In genomic region chr9:136820947-136821332, GRCh38 we compare ENCODE assay signal across 11 cellular contexts. TPM values are rescaled to one million over a fixed set of nuclear protein-coding genes. Genes with fewer than 3 reads are reported as not detected.
DNase-seq lines count a peak whose midpoint lies in the region; ATAC-seq and TF ChIP-seq lines count a peak whose summit lies in the region.
"Had no signal": no experiment of that assay in that cellular context is flagged by ENCODE, and none has a peak within 500 bp of the region (broad histone marks: within the 10 kb centered on the region; RNA-seq: fewer than 3 reads in every experiment).

No MANE protein-coding gene starts in this region.

- H3K36me3 ChIP-seq in hepatocyte (replicated peaks; ENCODE audit: insufficient read depth, low read depth) = no peaks in the 10 kb centered on the region
- peaks cover 0 to 12% of the 10 kb centered on the region in 2 donors for H3K36me3 ChIP-seq in vagina
- H3K36me3 ChIP-seq in BE2C = peaks cover 62% of the 10 kb centered on the region

- no peak overlapping the region for H2AFZ ChIP-seq in hepatocyte

- peaks cover 9% of the 10 kb centered on the region for H3K4me1 ChIP-seq in hepatocyte (ENCODE audit: insufficient read depth)
- H3K4me1 ChIP-seq in vagina = peaks cover 18% of the 10 kb centered on the region
- H3K4me1 ChIP-seq in BE2C = no peaks in the 10 kb centered on the region

- H3K9me2 ChIP-seq in hepatocyte (replicated peaks; ENCODE audit: insufficient read depth) = no peaks in the 10 kb centered on the region

- peak overlapping the region; percentile 13 for H3K4me3 Mint-ChIP-seq in stimulated activated naive CD8-positive, alpha-beta T cell treated with anti-CD3 and anti-CD28 coated beads, Interleukin-15, Interleukin-2, amounts not matched to agents 100 ng/mL and 50 ng/mL, for 24 hours
- H3K4me3 Mint-ChIP-seq in neural crest cell = no peak overlapping the region

- 47% methylated on average over 24 of the region's 24 CpGs for WGBS in hepatocyte (ENCODE audit: low lambda C conversion rate, missing lambda C conversion rate)

- H3K27me3 Mint-ChIP-seq in stimulated activated naive CD8-positive, alpha-beta T cell treated with anti-CD3 and anti-CD28 coated beads, Interleukin-15, Interleukin-2, amounts not matched to agents 100 ng/mL and 50 ng/mL, for 24 hours = no peaks in the 10 kb centered on the region
- no peaks in the 10 kb centered on the region for H3K27me3 Mint-ChIP-seq in neural crest cell (ENCODE audit: low read depth)

- H3K4me1 Mint-ChIP-seq in stimulated activated naive CD8-positive, alpha-beta T cell treated with anti-CD3 and anti-CD28 coated beads, Interleukin-15, Interleukin-2, amounts not matched to agents 100 ng/mL and 50 ng/mL, for 24 hours (ENCODE audit: low read depth) = peaks cover 6% of the 10 kb centered on the region
- peaks cover 8% of the 10 kb centered on the region for H3K4me1 Mint-ChIP-seq in neural crest cell

- no peaks in the 10 kb centered on the region for H3K9me3 ChIP-seq in hepatocyte (ENCODE audit: low read depth)
- no peaks in the 10 kb centered on the region for H3K9me3 ChIP-seq in vagina
- H3K9me3 ChIP-seq in BE2C = no peaks in the 10 kb centered on the region
- H3K9me3 ChIP-seq: body of pancreas had no signal

- ATAC-seq in stimulated activated naive CD8-positive, alpha-beta T cell treated with anti-CD3 and anti-CD28 coated beads, Interleukin-15, Interleukin-2, amounts not matched to agents 100 U/mL and 50 U/mL, for 24 hours = no peak
- no peak for ATAC-seq in GM18870 (IDR thresholded peaks at IDR 0.05; ENCODE audit: unreplicated experiment)

- H3K9me3 Mint-ChIP-seq in stimulated activated naive CD8-positive, alpha-beta T cell treated with anti-CD3 and anti-CD28 coated beads, Interleukin-15, Interleukin-2, amounts not matched to agents 100 ng/mL and 50 ng/mL, for 24 hours = no peaks in the 10 kb centered on the region
- no peaks in the 10 kb centered on the region for H3K9me3 Mint-ChIP-seq in neural crest cell

- no peak overlapping the region for H3K4me3 ChIP-seq in hepatocyte
- peak overlapping the region; percentile 33 to 47 for H3K4me3 ChIP-seq in vagina
- no peak overlapping the region for H3K4me3 ChIP-seq in BE2C (ENCODE audit: low read depth, low read length)
- H3K4me3 ChIP-seq: body of pancreas, SK-N-MC had no signal

- no peak for TF ChIP-seq POLR2A in vagina (IDR thresholded peaks at IDR 0.05)

- no peak for DNase-seq in stimulated activated naive CD8-positive, alpha-beta T cell treated with anti-CD3 and anti-CD28 coated beads, Interleukin-15, Interleukin-2, amounts not matched to agents 100 U/mL and 50 U/mL, for 24 hours
- DNase-seq in hepatocyte (ENCODE audit: low spot score) = no peak
- no peak for DNase-seq in neural crest cell (ENCODE audit: low read depth, low spot score)
- no peak for DNase-seq in vagina (ENCODE audit: extremely low spot score in 2 of 2)
- DNase-seq in NK-92 treated with Interleukin-12 subunit alpha and Interleukin-12 subunit beta, amount 100 ng/mL, for 24 hours (lab: John Stamatoyannopoulos, UW) = no peak
- no peak for DNase-seq in BE2C
- DNase-seq: GOT3 had no signal

- H3K36me3 Mint-ChIP-seq in stimulated activated naive CD8-positive, alpha-beta T cell treated with anti-CD3 and anti-CD28 coated beads, Interleukin-15, Interleukin-2, amounts not matched to agents 100 ng/mL and 50 ng/mL, for 24 hours (ENCODE audit: low read depth) = peaks cover 23% of the 10 kb centered on the region
- H3K36me3 Mint-ChIP-seq in neural crest cell (ENCODE audit: low read depth) = peaks cover 11% of the 10 kb centered on the region

- peaks cover 22% of the 10 kb centered on the region for H4K20me1 ChIP-seq in hepatocyte (ENCODE audit: insufficient read depth, poor library complexity, severe bottlenecking)

- intact Hi-C loops in vagina (cut with DNase I) = loop anchor here (2.0 kb wide), 1 partner anchor 34 kb away; no protein-coding TSS in a partner anchor

- no peaks in the 10 kb centered on the region for H3K27me3 ChIP-seq in hepatocyte
- no peaks in the 10 kb centered on the region for H3K27me3 ChIP-seq in vagina
- H3K27me3 ChIP-seq in BE2C = no peaks in the 10 kb centered on the region
- H3K27me3 ChIP-seq: body of pancreas had no signal

- TF ChIP-seq CTCF in hepatocyte (IDR thresholded peaks at IDR 0.05; ENCODE audit: poor library complexity) (no peak), neural crest cell (conservative IDR thresholded peaks at IDR 0.05) (no peak), vagina (IDR thresholded peaks at IDR 0.05) (no peak), BE2C (IDR thresholded peaks at IDR 0.05; ENCODE audit: low read depth, low read length) (no peak)

- peak overlapping the region; percentile 70 for H3K4me2 ChIP-seq in hepatocyte

- peaks cover 67% of the 10 kb centered on the region for H3K79me2 ChIP-seq in hepatocyte

- H3K27ac Mint-ChIP-seq in stimulated activated naive CD8-positive, alpha-beta T cell treated with anti-CD3 and anti-CD28 coated beads, Interleukin-15, Interleukin-2, amounts not matched to agents 100 ng/mL and 50 ng/mL, for 24 hours = no peak overlapping the region
- peak overlapping the region; percentile 14 for H3K27ac Mint-ChIP-seq in neural crest cell (ENCODE audit: unreplicated experiment)

- H3K27ac ChIP-seq in hepatocyte (peak overlapping the region; percentile 45), vagina (no peak overlapping the region)
- H3K27ac ChIP-seq: body of pancreas, SK-N-MC had no signal

RNA-seq across cellular contexts. Expression of gene RABL6, which starts 13.2 kb away (rescaled TPM):
- total RNA-seq in hepatocyte = 67.2 and 72.3 TPM in 2 replicates
- polyA plus RNA-seq in hepatocyte = 103 and 110 TPM in 2 replicates
- total RNA-seq in neural crest cell = 191 and 198 TPM in 2 replicates
- total RNA-seq in vagina = 31.7 TPM
- polyA plus RNA-seq in BE2C (2012; ENCODE audit: insufficient read depth, insufficient read length, low read depth) = 164 TPM

RNA-seq across cellular contexts. Expression of gene AJM1, which starts 21.3 kb away (rescaled TPM):
- total RNA-seq in hepatocyte (2.0 and 3.0 TPM in 2 replicates), neural crest cell (2.8 and 3.3 TPM in 2 replicates), vagina (1.2 TPM)
- 7.2 and 7.7 TPM in 2 replicates for polyA plus RNA-seq in hepatocyte
- polyA plus RNA-seq in BE2C (2012; ENCODE audit: insufficient read depth, insufficient read length, low read depth) = 37.9 TPM

RNA-seq across cellular contexts. Expression of gene CCDC183, which starts 24.8 kb away (rescaled TPM):
- 10.5 and 17.7 TPM in 2 replicates for total RNA-seq in hepatocyte
- 32.1 and 56.4 TPM in 2 replicates for polyA plus RNA-seq in hepatocyte
- total RNA-seq in neural crest cell = 0.93 and 1.4 TPM in 2 replicates
- total RNA-seq in vagina = not detected
- polyA plus RNA-seq in BE2C (2012; ENCODE audit: insufficient read depth, insufficient read length, low read depth) = 10.7 TPM

RNA-seq across cellular contexts. Expression of gene PHPT1, which starts 28.3 kb away (rescaled TPM):
- total RNA-seq in hepatocyte (101 and 111 TPM in 2 replicates), neural crest cell (170 and 175 TPM in 2 replicates), vagina (38.1 TPM)
- 384 and 390 TPM in 2 replicates for polyA plus RNA-seq in hepatocyte
- 544 TPM for polyA plus RNA-seq in BE2C (2012; ENCODE audit: insufficient read depth, insufficient read length, low read depth)

RNA-seq across cellular contexts. Expression of gene TMEM141, which starts 29.8 kb away (rescaled TPM):
- total RNA-seq in hepatocyte (230 and 232 TPM in 2 replicates), neural crest cell (27.8 and 31.0 TPM in 2 replicates), vagina (64.1 TPM)
- 372 and 385 TPM in 2 replicates for polyA plus RNA-seq in hepatocyte
- polyA plus RNA-seq in BE2C (2012; ENCODE audit: insufficient read depth, insufficient read length, low read depth) = 159 TPM

Comparison
In these comparisons a context has a peak if more than half of its experiments do, and no peak if none do; other contexts are left out.
1. H3K4me3 ChIP-seq: peak in vagina (2 of 2); none in hepatocyte (single experiment) and BE2C (single experiment).